ENCODE assay signal across 10 cellular contexts in genomic region chr3:106688463-106688862, GRCh38.
DNase-seq lines count a peak whose midpoint lies in the region; ATAC-seq, FAIRE-seq and TF ChIP-seq lines count a peak whose summit lies in the region.
"Had no signal": no experiment of that assay in that cellular context is flagged by ENCODE, and none has a peak within 500 bp of the region (broad histone marks: within the 10 kb centered on the region; RNA-seq: fewer than 3 reads in every experiment).

No MANE protein-coding gene starts in this region.

- FAIRE-seq in bronchial epithelial cell (lab: Jason Lieb, UNC), result no peak

- no peak overlapping the region for H3K4me3 ChIP-seq in bronchial epithelial cell (ENCODE audit: low read depth, low read length)
- no peak overlapping the region for H3K4me3 ChIP-seq in spleen
- H3K4me3 ChIP-seq: ascending aorta had no signal

- no peak for TF ChIP-seq POLR2A in spleen (IDR thresholded peaks at IDR 0.05)

- TF ChIP-seq CTCF in bronchial epithelial cell (IDR thresholded peaks at IDR 0.05; ENCODE audit: insufficient read depth, low read length, severe bottlenecking) (no peak), spleen (IDR thresholded peaks at IDR 0.05 in 8 of 11, conservative IDR thresholded peaks at IDR 0.05 in 3 of 11) (no peak)

- H3K36me3 ChIP-seq in bronchial epithelial cell (ENCODE audit: control insufficient read depth, insufficient read depth, low read length) (no peaks in the 10 kb centered on the region), spleen (no peaks in the 10 kb centered on the region)
- H3K36me3 ChIP-seq: ascending aorta had no signal

- no peaks in the 10 kb centered on the region for H3K9me3 ChIP-seq in spleen
- H3K9me3 ChIP-seq: ascending aorta had no signal

- 62 to 77% (median 73%) methylated on average over 2 of the region's 2 CpGs for WGBS in spleen, 5 donors

- DNase-seq in EH (ENCODE audit: low read depth), result peak; percentile 88
- DNase-seq in NCI-H1105 treated with DMSO at 0.1 percent for 48 hours (lab: John Stamatoyannopoulos, UW), result peak; percentile 88
- peak; percentile 97 for DNase-seq in bronchial epithelial cell (ENCODE audit: low read depth)
- DNase-seq in non-pigmented ciliary epithelial cell (ENCODE audit: low read depth), result peak; percentile 48
- no peak for DNase-seq in activated naive CD4-positive, alpha-beta T cell (lab: John Stamatoyannopoulos, UW)
- no peak for DNase-seq in NCI-H2196 (lab: John Stamatoyannopoulos, UW; ENCODE audit: unreplicated experiment)
- no peak for DNase-seq in spleen

- intact Hi-C loops in spleen (cut with DNase I; ENCODE audit: low total_unique reads), result no loop called here

- H3K27me3 ChIP-seq in bronchial epithelial cell (ENCODE audit: control insufficient read depth, insufficient read depth, low read length) (no peaks in the 10 kb centered on the region), spleen (replicated peaks in 1 of 7) (no peaks in the 10 kb centered on the region)
- H3K27me3 ChIP-seq: ascending aorta had no signal

- H3K4me1 ChIP-seq in spleen, result no peaks in the 10 kb centered on the region
- H3K4me1 ChIP-seq: ascending aorta had no signal

- no peak for ATAC-seq in HG02870 (IDR thresholded peaks at IDR 0.05; ENCODE audit: unreplicated experiment)
- ATAC-seq: activated CD4-positive, CD25-positive, alpha-beta regulatory T cell treated with anti-CD3 and anti-CD28 coated beads, Interleukin-2, amount 50 U/mL, for 24 hours had no signal

- no peak overlapping the region for H3K27ac ChIP-seq in spleen
- H3K27ac ChIP-seq: ascending aorta had no signal

Comparison
In these comparisons a context has a peak if more than half of its experiments do, and no peak if none do; other contexts are left out.
1. DNase-seq: peak in EH (single experiment), NCI-H1105 treated with DMSO at 0.1 percent for 48 hours (single experiment), bronchial epithelial cell (single experiment) and non-pigmented ciliary epithelial cell (single experiment); none in activated naive CD4-positive, alpha-beta T cell (0 of 4), NCI-H2196 (single experiment) and spleen (single experiment).